32 cellular contexts compared by ENCODE assay signal in genomic region chr6:96803106-96803481, GRCh38. TPM values are rescaled to one million over a fixed set of nuclear protein-coding genes. Genes with fewer than 3 reads are reported as not detected.
"Had no signal": no experiment of that assay in that cellular context is flagged by ENCODE, and none has a peak within 500 bp of the region (broad histone marks: within the 10 kb centered on the region; RNA-seq: fewer than 3 reads in every experiment).

No MANE protein-coding gene starts in this region.

- ATAC-seq: activated CD4-positive, alpha-beta T cell treated with anti-CD3 and anti-CD28 coated beads for 36 hours; activated CD8-positive, alpha-beta memory T cell treated with anti-CD3 and anti-CD28 coated beads, Interleukin-2, amount 10 ng/mL, durations not matched to agents 7 days and 5 days; activated CD8-positive, alpha-beta T cell treated with anti-CD3 and anti-CD28 coated beads, Interleukin-2, amount 10 ng/mL, durations not matched to agents 7 days and 5 days; activated naive CD8-positive, alpha-beta T cell treated with anti-CD3 and anti-CD28 coated beads, Interleukin-2, amount 50 U/mL, for 24 hours had no signal

- H3K9me3 ChIP-seq: adrenal gland, breast epithelium, colonic mucosa had no signal

- H3K4me3 Mint-ChIP-seq: activated CD4-positive, alpha-beta memory T cell treated with anti-CD3 and anti-CD28 coated beads for 36 hours; activated CD4-positive, alpha-beta T cell treated with anti-CD3 and anti-CD28 coated beads for 36 hours; activated CD4-positive, alpha-beta T cell treated with anti-CD3 and anti-CD28 coated beads, Interleukin-2, amount 10 ng/mL, durations not matched to agents 24 days and 14 days; activated CD8-positive, alpha-beta memory T cell treated with anti-CD3 and anti-CD28 coated beads, Interleukin-2, amount 10 ng/mL, durations not matched to agents 7 days and 5 days; activated CD8-positive, alpha-beta T cell treated with anti-CD3 and anti-CD28 coated beads, Interleukin-2, amount 10 ng/mL, durations not matched to agents 7 days and 5 days; activated naive CD4-positive, alpha-beta T cell treated with anti-CD3 and anti-CD28 coated beads for 36 hours; activated naive CD4-positive, alpha-beta T cell treated with anti-CD3 and anti-CD28 coated beads, Interleukin-2, amount 50 U/mL, for 24 hours; activated naive CD8-positive, alpha-beta T cell treated with anti-CD3 and anti-CD28 coated beads for 36 hours; activated naive CD8-positive, alpha-beta T cell treated with anti-CD3 and anti-CD28 coated beads, Interleukin-2, amount 50 U/mL, for 24 hours; activated T-helper 1 cell treated with anti-CD3 and anti-CD28 coated beads, Interleukin-12 subunit alpha, Interleukin-12 subunit beta, Interleukin-2, Interleukin-4 antibody, amounts not matched to agents 30 ng/mL and 10 ng/mL and 1 ng/mL, durations not matched to agents 14 hours and 24 hours and 36 hours; brain had no signal

- FAIRE-seq: endometrium, endothelial cell of umbilical vein, frontal cortex had no signal

- H3K27me3 Mint-ChIP-seq: activated CD4-positive, alpha-beta memory T cell treated with anti-CD3 and anti-CD28 coated beads for 36 hours; activated CD4-positive, alpha-beta T cell treated with anti-CD3 and anti-CD28 coated beads for 36 hours; activated CD4-positive, alpha-beta T cell treated with anti-CD3 and anti-CD28 coated beads, Interleukin-2, amount 10 ng/mL, durations not matched to agents 24 days and 14 days; activated CD8-positive, alpha-beta memory T cell treated with anti-CD3 and anti-CD28 coated beads, Interleukin-2, amount 10 ng/mL, durations not matched to agents 7 days and 5 days; activated naive CD8-positive, alpha-beta T cell treated with anti-CD3 and anti-CD28 coated beads, Interleukin-2, amount 50 U/mL, for 24 hours; brain had no signal

- H3K27ac Mint-ChIP-seq: activated CD4-positive, alpha-beta memory T cell treated with anti-CD3 and anti-CD28 coated beads for 36 hours; activated CD4-positive, alpha-beta T cell treated with anti-CD3 and anti-CD28 coated beads for 36 hours; activated CD4-positive, alpha-beta T cell treated with anti-CD3 and anti-CD28 coated beads, Interleukin-2, amount 10 ng/mL, durations not matched to agents 24 days and 14 days; activated CD8-positive, alpha-beta memory T cell treated with anti-CD3 and anti-CD28 coated beads, Interleukin-2, amount 10 ng/mL, durations not matched to agents 7 days and 5 days; activated CD8-positive, alpha-beta T cell treated with anti-CD3 and anti-CD28 coated beads, Interleukin-2, amount 10 ng/mL, durations not matched to agents 7 days and 5 days; activated naive CD4-positive, alpha-beta T cell treated with anti-CD3 and anti-CD28 coated beads for 36 hours; activated naive CD4-positive, alpha-beta T cell treated with anti-CD3 and anti-CD28 coated beads, Interleukin-2, amount 50 U/mL, for 24 hours; activated naive CD8-positive, alpha-beta T cell treated with anti-CD3 and anti-CD28 coated beads for 36 hours; activated naive CD8-positive, alpha-beta T cell treated with anti-CD3 and anti-CD28 coated beads, Interleukin-2, amount 50 U/mL, for 24 hours; activated T-helper 1 cell treated with anti-CD3 and anti-CD28 coated beads, Interleukin-12 subunit alpha, Interleukin-12 subunit beta, Interleukin-2, Interleukin-4 antibody, amounts not matched to agents 30 ng/mL and 10 ng/mL and 1 ng/mL, durations not matched to agents 14 hours and 24 hours and 36 hours; activated T-helper 2 cell treated with anti-CD3 and anti-CD28 coated beads, Interferon-gamma antibody, Interleukin-2, Interleukin-4, amounts not matched to agents 10 μg/mL and 5 μg/mL and 100 μg/mL, durations not matched to agents 14 hours and 24 hours and 36 hours; brain had no signal

- H3K4me1 Mint-ChIP-seq: activated CD4-positive, alpha-beta T cell treated with anti-CD3 and anti-CD28 coated beads for 36 hours; activated CD4-positive, alpha-beta T cell treated with anti-CD3 and anti-CD28 coated beads, Interleukin-2, amount 10 ng/mL, durations not matched to agents 24 days and 14 days; activated CD8-positive, alpha-beta memory T cell treated with anti-CD3 and anti-CD28 coated beads, Interleukin-2, amount 10 ng/mL, durations not matched to agents 7 days and 5 days; activated naive CD4-positive, alpha-beta T cell treated with anti-CD3 and anti-CD28 coated beads, Interleukin-2, amount 50 U/mL, for 24 hours; activated naive CD8-positive, alpha-beta T cell treated with anti-CD3 and anti-CD28 coated beads for 36 hours; activated naive CD8-positive, alpha-beta T cell treated with anti-CD3 and anti-CD28 coated beads, Interleukin-2, amount 50 U/mL, for 24 hours had no signal

- H3K4me1 ChIP-seq: breast epithelium, colonic mucosa had no signal

- H3K36me3 ChIP-seq: adrenal gland, breast epithelium, cardiac muscle cell, colonic mucosa had no signal

- DNase-seq: activated CD4-positive, alpha-beta memory T cell treated with anti-CD3 and anti-CD28 coated beads for 36 hours; activated CD4-positive, alpha-beta T cell treated with anti-CD3 and anti-CD28 coated beads for 36 hours; activated CD4-positive, alpha-beta T cell treated with anti-CD3 and anti-CD28 coated beads, Interleukin-2, amount 10 ng/mL, durations not matched to agents 24 days and 14 days; activated CD4-positive, CD25-positive, alpha-beta regulatory T cell; activated CD4-positive, CD25-positive, alpha-beta regulatory T cell treated with anti-CD3 and anti-CD28 coated beads, Interleukin-2, amount 50 U/mL, for 72 hours; activated CD8-positive, alpha-beta memory T cell treated with anti-CD3 and anti-CD28 coated beads, Interleukin-2, amount 10 ng/mL, durations not matched to agents 7 days and 5 days; activated CD8-positive, alpha-beta memory T cell treated with anti-CD3 and anti-CD28 coated beads, Interleukin-2, amount 50 U/mL, for 4 hours; activated CD8-positive, alpha-beta T cell treated with anti-CD3 and anti-CD28 coated beads, Interleukin-2, amount 10 ng/mL, durations not matched to agents 7 days and 5 days; activated effector memory CD4-positive, alpha-beta T cell treated with anti-CD3 and anti-CD28 coated beads, Interleukin-2, amount 50 U/mL, for 16 hours; activated naive CD4-positive, alpha-beta T cell treated with anti-CD3 and anti-CD28 coated beads for 36 hours; activated naive CD8-positive, alpha-beta T cell treated with anti-CD3 and anti-CD28 coated beads for 36 hours; activated naive CD8-positive, alpha-beta T cell treated with anti-CD3 and anti-CD28 coated beads, Interleukin-2, amount 50 U/mL, for 24 hours; activated T-cell treated with anti-CD3 and anti-CD28 coated beads, Interleukin-2, amount 50 U/mL, for 1 hour; activated T-cell treated with anti-CD3 and anti-CD28 coated beads, Interleukin-2, amount 50 U/mL, for 48 hours; adrenal gland; aorta; central memory CD4-positive, alpha-beta T cell; cerebellar nuclear complex; colonic mucosa; effector CD8-positive, alpha-beta T cell; foreskin fibroblast; T-helper 2 cell had no signal

- H3K27me3 ChIP-seq: adrenal gland, breast epithelium, cardiac muscle cell, colonic mucosa had no signal

- H3K9me3 Mint-ChIP-seq: activated CD4-positive, alpha-beta memory T cell treated with anti-CD3 and anti-CD28 coated beads for 36 hours; activated CD4-positive, alpha-beta T cell treated with anti-CD3 and anti-CD28 coated beads, Interleukin-2, amount 10 ng/mL, durations not matched to agents 24 days and 14 days; activated naive CD4-positive, alpha-beta T cell treated with anti-CD3 and anti-CD28 coated beads for 36 hours; activated naive CD4-positive, alpha-beta T cell treated with anti-CD3 and anti-CD28 coated beads, Interleukin-2, amount 50 U/mL, for 24 hours; activated naive CD8-positive, alpha-beta T cell treated with anti-CD3 and anti-CD28 coated beads for 36 hours; activated naive CD8-positive, alpha-beta T cell treated with anti-CD3 and anti-CD28 coated beads, Interleukin-2, amount 50 U/mL, for 24 hours; activated T-helper 1 cell treated with anti-CD3 and anti-CD28 coated beads, Interleukin-12 subunit alpha, Interleukin-12 subunit beta, Interleukin-2, Interleukin-4 antibody, amounts not matched to agents 30 ng/mL and 10 ng/mL and 1 ng/mL, durations not matched to agents 14 hours and 24 hours and 36 hours; activated T-helper 2 cell treated with anti-CD3 and anti-CD28 coated beads, Interferon-gamma antibody, Interleukin-2, Interleukin-4, amounts not matched to agents 10 μg/mL and 5 μg/mL and 100 μg/mL, durations not matched to agents 14 hours and 24 hours and 36 hours; brain had no signal

- H3K27ac ChIP-seq: adrenal gland, breast epithelium, cardiac muscle cell, colonic mucosa, epithelial cell of prostate had no signal

- H3K36me3 Mint-ChIP-seq: activated CD4-positive, alpha-beta memory T cell treated with anti-CD3 and anti-CD28 coated beads for 36 hours; activated naive CD4-positive, alpha-beta T cell treated with anti-CD3 and anti-CD28 coated beads, Interleukin-2, amount 50 U/mL, for 24 hours; activated naive CD8-positive, alpha-beta T cell treated with anti-CD3 and anti-CD28 coated beads for 36 hours had no signal

- H3K4me3 ChIP-seq: adrenal gland, breast epithelium, cardiac muscle cell, colonic mucosa had no signal

RNA-seq across cellular contexts. Expression of gene GPR63, which starts 34.2 kb away (rescaled TPM):
- polyA plus RNA-seq: cardiac muscle cell had no signal
